In genomic region chr15:63876085-63876662, GRCh38 we compare ENCODE assay signal across 19 cellular contexts.
"Had no signal": no experiment of that assay in that cellular context is flagged by ENCODE, and none has a peak within 500 bp of the region (broad histone marks: within the 10 kb centered on the region; RNA-seq: fewer than 3 reads in every experiment).

No MANE protein-coding gene starts in this region.

- ATAC-seq: activated naive CD8-positive, alpha-beta T cell treated with anti-CD3 and anti-CD28 coated beads, Interleukin-2, amount 50 U/mL, for 24 hours; activated T-cell treated with anti-CD3 and anti-CD28 coated beads, Interleukin-2, amount 50 U/mL, for 72 hours; heart right ventricle; left lobe of liver; lower lobe of right lung; right cardiac atrium; stimulated activated naive CD8-positive, alpha-beta T cell treated with anti-CD3 and anti-CD28 coated beads, Interleukin-15, Interleukin-2, amounts not matched to agents 100 U/mL and 50 U/mL, for 24 hours had no signal

- H3K27ac ChIP-seq: coronary artery, heart right ventricle, lower lobe of right lung, parathyroid adenoma had no signal

- H3K27me3 ChIP-seq: heart right ventricle had no signal

- H3K4me3 ChIP-seq: coronary artery, heart right ventricle, lower lobe of right lung had no signal

- DNase-seq: activated CD4-positive, alpha-beta memory T cell treated with anti-CD3 and anti-CD28 coated beads for 36 hours; activated CD4-positive, alpha-beta T cell treated with anti-CD3 and anti-CD28 coated beads for 48 hours; activated effector memory CD4-positive, alpha-beta T cell treated with Interleukin-2 at 50 U/mL for 16 hours; activated naive CD4-positive, alpha-beta T cell treated with anti-CD3 and anti-CD28 coated beads for 36 hours; activated naive CD8-positive, alpha-beta T cell treated with anti-CD3 and anti-CD28 coated beads, Interleukin-2, amount 50 U/mL, for 24 hours; activated T-cell treated with anti-CD3 and anti-CD28 coated beads, Interleukin-2, amount 50 U/mL, for 72 hours; cerebellar nuclear complex; foreskin fibroblast; heart right ventricle; lower lobe of right lung; mesendoderm; naive B cell; nucleus accumbens; right cardiac atrium; stimulated activated CD4-positive, alpha-beta T cell treated with anti-CD3 and anti-CD28 coated beads, Interleukin-4, amount 100 ng/mL, for 4 hours; stimulated activated naive CD8-positive, alpha-beta T cell treated with anti-CD3 and anti-CD28 coated beads, Interleukin-15, Interleukin-2, amounts not matched to agents 100 U/mL and 50 U/mL, for 24 hours had no signal

- H3K36me3 ChIP-seq: heart right ventricle, lower lobe of right lung had no signal

- H3K4me1 ChIP-seq: lower lobe of right lung had no signal

- H3K9me3 ChIP-seq: lower lobe of right lung had no signal
